ENCODE assay signal across 16 cellular contexts in genomic region chr12:76863005-76863670, GRCh38. TPM values are rescaled to one million over a fixed set of nuclear protein-coding genes. Genes with fewer than 3 reads are reported as not detected.
DNase-seq lines count a peak whose midpoint lies in the region; ATAC-seq and TF ChIP-seq lines count a peak whose summit lies in the region.
"Had no signal": no experiment of that assay in that cellular context is flagged by ENCODE, and none has a peak within 500 bp of the region (broad histone marks: within the 10 kb centered on the region; RNA-seq: fewer than 3 reads in every experiment).

No MANE protein-coding gene starts in this region.

- peaks cover 40% of the 10 kb centered on the region for H3K4me1 Mint-ChIP-seq in WTC11
- H3K4me1 Mint-ChIP-seq: memory B cell; stimulated activated effector memory CD8-positive, alpha-beta T cell treated with anti-CD3 and anti-CD28 coated beads, Interleukin-12 subunit alpha, Interleukin-12 subunit beta, amount 100 ng/mL, for 72 hours had no signal

- no peaks in the 10 kb centered on the region for H3K27me3 Mint-ChIP-seq in WTC11 (ENCODE audit: low read depth)
- H3K27me3 Mint-ChIP-seq: memory B cell had no signal

- POLR2A ChIA-PET in WTC11 (lab: Charles Lee), result interaction anchor here (1.0 kb wide), 1 partner anchor 16 kb away, joined by 3 read pairs; the partner anchor contains the start of gene CSRP2

- H3K4me3 ChIP-seq in fibroblast of villous mesenchyme (ENCODE audit: low read depth, low read length) (no peak overlapping the region), skeletal muscle cell (ENCODE audit: low read depth, low read length) (no peak overlapping the region)

- H3K9me3 Mint-ChIP-seq in WTC11, result no peaks in the 10 kb centered on the region
- H3K9me3 Mint-ChIP-seq: CD4-positive, alpha-beta T cell; stimulated activated effector memory CD8-positive, alpha-beta T cell treated with anti-CD3 and anti-CD28 coated beads, Interleukin-12 subunit alpha, Interleukin-12 subunit beta, amount 100 ng/mL, for 72 hours had no signal

- ATAC-seq in WTC11, result no peak
- no peak for ATAC-seq in omental fat pad (ENCODE audit: low FRiP score)
- no peak for ATAC-seq in GM18873 (IDR thresholded peaks at IDR 0.05; ENCODE audit: low FRiP score, unreplicated experiment)
- ATAC-seq: stimulated activated effector memory CD8-positive, alpha-beta T cell treated with anti-CD3 and anti-CD28 coated beads, Interleukin-12 subunit alpha, Interleukin-12 subunit beta, amount 100 ng/mL, for 72 hours had no signal

- H3K36me3 Mint-ChIP-seq in WTC11, result peaks cover 49% of the 10 kb centered on the region
- H3K36me3 Mint-ChIP-seq: memory B cell; stimulated activated effector memory CD8-positive, alpha-beta T cell treated with anti-CD3 and anti-CD28 coated beads, Interleukin-12 subunit alpha, Interleukin-12 subunit beta, amount 100 ng/mL, for 72 hours had no signal

- CTCF ChIA-PET in WTC11 (lab: Charles Lee), result interaction anchor here (1.7 kb wide), 1 partner anchor 148 kb away, joined by 11 read pairs; no protein-coding TSS in a partner anchor

- TF ChIP-seq CTCF in WTC11 (IDR thresholded peaks at IDR 0.05), result no peak
- no peak for TF ChIP-seq CTCF in fibroblast of villous mesenchyme (IDR thresholded peaks at IDR 0.05; ENCODE audit: insufficient read depth, low read depth, low read length)
- TF ChIP-seq CTCF in omental fat pad (IDR thresholded peaks at IDR 0.05), result no peak

- H3K27ac Mint-ChIP-seq in WTC11, result peak overlapping the region; percentile 1
- H3K27ac Mint-ChIP-seq: CD4-positive, alpha-beta T cell; memory B cell; stimulated activated effector memory CD8-positive, alpha-beta T cell treated with anti-CD3 and anti-CD28 coated beads, Interleukin-12 subunit alpha, Interleukin-12 subunit beta, amount 100 ng/mL, for 72 hours had no signal

- peak; percentile 72 for DNase-seq in ELR (ENCODE audit: low read depth)
- no peak for DNase-seq in WTC11 (ENCODE audit: low spot score)
- peak; percentile 89 for DNase-seq in fibroblast of villous mesenchyme (ENCODE audit: low read depth)
- peak; percentile 59 for DNase-seq in skeletal muscle cell (ENCODE audit: low read depth)
- no peak for DNase-seq in NCI-H748 (lab: John Stamatoyannopoulos, UW; ENCODE audit: unreplicated experiment)
- DNase-seq in NCI-H1694 (lab: John Stamatoyannopoulos, UW), result no peak
- no peak for DNase-seq in omental fat pad (ENCODE audit: low spot score)
- DNase-seq: activated CD4-positive, alpha-beta T cell treated with anti-CD3 and anti-CD28 coated beads, Interleukin-2, amount 50 U/mL, for 48 hours; activated effector memory CD4-positive, alpha-beta T cell treated with Interleukin-2 at 50 U/mL for 16 hours; CD4-positive, alpha-beta T cell; NCI-H1417; NCI-H510A; stimulated activated CD4-positive, alpha-beta T cell treated with anti-CD3 and anti-CD28 coated beads, Interleukin-4, amount 100 ng/mL, for 1 hour had no signal

- H3K4me3 Mint-ChIP-seq in WTC11, result no peak overlapping the region
- H3K4me3 Mint-ChIP-seq: CD4-positive, alpha-beta T cell; memory B cell; stimulated activated effector memory CD8-positive, alpha-beta T cell treated with anti-CD3 and anti-CD28 coated beads, Interleukin-12 subunit alpha, Interleukin-12 subunit beta, amount 100 ng/mL, for 72 hours had no signal

TF ChIP-seq in WTC11, 78 proteins besides CTCF, POLR2A, EP300 and RAD21:
- TF ChIP-seq, protein P1, sequence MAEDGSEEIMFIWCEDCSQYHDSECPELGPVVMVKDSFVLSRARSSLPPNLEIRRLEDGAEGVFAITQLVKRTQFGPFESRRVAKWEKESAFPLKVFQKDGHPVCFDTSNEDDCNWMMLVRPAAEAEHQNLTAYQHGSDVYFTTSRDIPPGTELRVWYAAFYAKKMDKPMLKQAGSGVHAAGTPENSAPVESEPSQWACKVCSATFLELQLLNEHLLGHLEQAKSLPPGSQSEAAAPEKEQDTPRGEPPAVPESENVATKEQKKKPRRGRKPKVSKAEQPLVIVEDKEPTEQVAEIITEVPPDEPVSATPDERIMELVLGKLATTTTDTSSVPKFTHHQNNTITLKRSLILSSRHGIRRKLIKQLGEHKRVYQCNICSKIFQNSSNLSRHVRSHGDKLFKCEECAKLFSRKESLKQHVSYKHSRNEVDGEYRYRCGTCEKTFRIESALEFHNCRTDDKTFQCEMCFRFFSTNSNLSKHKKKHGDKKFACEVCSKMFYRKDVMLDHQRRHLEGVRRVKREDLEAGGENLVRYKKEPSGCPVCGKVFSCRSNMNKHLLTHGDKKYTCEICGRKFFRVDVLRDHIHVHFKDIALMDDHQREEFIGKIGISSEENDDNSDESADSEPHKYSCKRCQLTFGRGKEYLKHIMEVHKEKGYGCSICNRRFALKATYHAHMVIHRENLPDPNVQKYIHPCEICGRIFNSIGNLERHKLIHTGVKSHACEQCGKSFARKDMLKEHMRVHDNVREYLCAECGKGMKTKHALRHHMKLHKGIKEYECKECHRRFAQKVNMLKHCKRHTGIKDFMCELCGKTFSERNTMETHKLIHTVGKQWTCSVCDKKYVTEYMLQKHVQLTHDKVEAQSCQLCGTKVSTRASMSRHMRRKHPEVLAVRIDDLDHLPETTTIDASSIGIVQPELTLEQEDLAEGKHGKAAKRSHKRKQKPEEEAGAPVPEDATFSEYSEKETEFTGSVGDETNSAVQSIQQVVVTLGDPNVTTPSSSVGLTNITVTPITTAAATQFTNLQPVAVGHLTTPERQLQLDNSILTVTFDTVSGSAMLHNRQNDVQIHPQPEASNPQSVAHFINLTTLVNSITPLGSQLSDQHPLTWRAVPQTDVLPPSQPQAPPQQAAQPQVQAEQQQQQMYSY (CRISPR knock-in tag; IDR thresholded peaks at IDR 0.05), result no peak
- TF ChIP-seq PRRX2 (CRISPR knock-in tag; IDR thresholded peaks at IDR 0.05) (no peak), TCF7 (CRISPR knock-in tag; IDR thresholded peaks at IDR 0.05; ENCODE audit: low read depth) (no peak)

RNA-seq across cellular contexts. Expression of gene CSRP2, which starts 15.7 kb away (rescaled TPM):
- total RNA-seq in WTC11 (2021), result 157 to 179 TPM (median 176 TPM) in 3 replicates
- total RNA-seq in fibroblast of villous mesenchyme, result 64.3 and 131 TPM in 2 replicates
- 10 to 100 TPM; 14.3 to 49.7 (median 24.4) TPM for total RNA-seq in omental fat pad
- total RNA-seq: CD4-positive, alpha-beta T cell had no signal

Comparison
In these comparisons a context has a peak if more than half of its experiments do, and no peak if none do; other contexts are left out.
1. DNase-seq: peak in ELR (single experiment), fibroblast of villous mesenchyme (single experiment) and skeletal muscle cell (single experiment); none in WTC11 (single experiment), NCI-H748 (single experiment), NCI-H1694 (single experiment) and omental fat pad (single experiment).